Comparison of ENCODE assay signal across 1 cellular context in the genomic region with DNA sequence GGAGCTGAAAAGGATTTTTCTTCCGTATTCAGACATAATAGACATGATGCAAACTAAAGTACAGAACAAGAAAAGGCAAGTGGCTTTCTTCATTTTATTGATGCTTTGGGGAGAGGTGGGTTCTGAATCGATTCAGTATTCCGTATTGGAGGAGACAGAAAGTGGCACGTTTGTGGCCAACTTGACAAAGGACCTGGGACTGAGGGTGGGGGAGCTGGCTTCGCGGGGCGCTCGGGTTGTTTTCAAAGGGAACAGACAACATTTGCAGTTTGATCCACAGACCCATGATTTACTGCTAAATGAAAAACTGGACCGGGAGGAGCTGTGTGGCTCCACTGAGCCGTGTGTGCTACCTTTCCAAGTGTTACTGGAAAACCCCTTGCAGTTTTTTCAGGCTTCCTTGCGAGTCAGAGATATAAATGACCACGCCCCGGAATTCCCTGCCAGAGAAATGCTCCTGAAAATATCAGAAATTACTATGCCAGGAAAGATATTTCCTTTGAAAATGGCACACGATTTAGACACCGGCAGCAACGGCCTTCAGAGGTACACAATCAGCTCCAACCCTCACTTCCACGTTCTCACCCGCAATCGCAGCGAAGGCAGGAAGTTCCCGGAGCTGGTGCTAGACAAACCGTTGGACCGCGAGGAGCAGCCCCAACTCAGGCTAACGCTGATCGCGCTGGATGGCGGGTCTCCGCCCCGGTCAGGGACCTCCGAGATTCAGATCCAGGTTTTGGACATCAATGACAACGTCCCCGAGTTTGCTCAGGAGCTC.
TF ChIP-seq lines count a peak whose summit lies in the region.

No MANE protein-coding gene starts in this region.

TF ChIP-seq in GM23338, 12 proteins besides CTCF, POLR2A, EP300 and RAD21 (continued from another document):
- TF ChIP-seq, protein P1, sequence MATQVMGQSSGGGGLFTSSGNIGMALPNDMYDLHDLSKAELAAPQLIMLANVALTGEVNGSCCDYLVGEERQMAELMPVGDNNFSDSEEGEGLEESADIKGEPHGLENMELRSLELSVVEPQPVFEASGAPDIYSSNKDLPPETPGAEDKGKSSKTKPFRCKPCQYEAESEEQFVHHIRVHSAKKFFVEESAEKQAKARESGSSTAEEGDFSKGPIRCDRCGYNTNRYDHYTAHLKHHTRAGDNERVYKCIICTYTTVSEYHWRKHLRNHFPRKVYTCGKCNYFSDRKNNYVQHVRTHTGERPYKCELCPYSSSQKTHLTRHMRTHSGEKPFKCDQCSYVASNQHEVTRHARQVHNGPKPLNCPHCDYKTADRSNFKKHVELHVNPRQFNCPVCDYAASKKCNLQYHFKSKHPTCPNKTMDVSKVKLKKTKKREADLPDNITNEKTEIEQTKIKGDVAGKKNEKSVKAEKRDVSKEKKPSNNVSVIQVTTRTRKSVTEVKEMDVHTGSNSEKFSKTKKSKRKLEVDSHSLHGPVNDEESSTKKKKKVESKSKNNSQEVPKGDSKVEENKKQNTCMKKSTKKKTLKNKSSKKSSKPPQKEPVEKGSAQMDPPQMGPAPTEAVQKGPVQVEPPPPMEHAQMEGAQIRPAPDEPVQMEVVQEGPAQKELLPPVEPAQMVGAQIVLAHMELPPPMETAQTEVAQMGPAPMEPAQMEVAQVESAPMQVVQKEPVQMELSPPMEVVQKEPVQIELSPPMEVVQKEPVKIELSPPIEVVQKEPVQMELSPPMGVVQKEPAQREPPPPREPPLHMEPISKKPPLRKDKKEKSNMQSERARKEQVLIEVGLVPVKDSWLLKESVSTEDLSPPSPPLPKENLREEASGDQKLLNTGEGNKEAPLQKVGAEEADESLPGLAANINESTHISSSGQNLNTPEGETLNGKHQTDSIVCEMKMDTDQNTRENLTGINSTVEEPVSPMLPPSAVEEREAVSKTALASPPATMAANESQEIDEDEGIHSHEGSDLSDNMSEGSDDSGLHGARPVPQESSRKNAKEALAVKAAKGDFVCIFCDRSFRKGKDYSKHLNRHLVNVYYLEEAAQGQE (IDR thresholded peaks at IDR 0.05; ENCODE audit: unreplicated experiment) = no peak
- TF ChIP-seq EZH2phosphoT487 (IDR thresholded peaks at IDR 0.05; ENCODE audit: unreplicated experiment) (no peak), ETS1 (IDR thresholded peaks at IDR 0.05) (no peak), POLR2AphosphoS5 (IDR thresholded peaks at IDR 0.05; ENCODE audit: low read depth) (no peak), EZH2 (IDR thresholded peaks at IDR 0.05; ENCODE audit: low read depth, unreplicated experiment) (no peak), JUNB (IDR thresholded peaks at IDR 0.05; ENCODE audit: unreplicated experiment) (no peak), ZNF114 (CRISPR knock-in tag; IDR thresholded peaks at IDR 0.05) (no peak), ZNF331 (CRISPR knock-in tag; IDR thresholded peaks at IDR 0.05; ENCODE audit: low read depth) (no peak)
- TF ChIP-seq, protein P2, sequence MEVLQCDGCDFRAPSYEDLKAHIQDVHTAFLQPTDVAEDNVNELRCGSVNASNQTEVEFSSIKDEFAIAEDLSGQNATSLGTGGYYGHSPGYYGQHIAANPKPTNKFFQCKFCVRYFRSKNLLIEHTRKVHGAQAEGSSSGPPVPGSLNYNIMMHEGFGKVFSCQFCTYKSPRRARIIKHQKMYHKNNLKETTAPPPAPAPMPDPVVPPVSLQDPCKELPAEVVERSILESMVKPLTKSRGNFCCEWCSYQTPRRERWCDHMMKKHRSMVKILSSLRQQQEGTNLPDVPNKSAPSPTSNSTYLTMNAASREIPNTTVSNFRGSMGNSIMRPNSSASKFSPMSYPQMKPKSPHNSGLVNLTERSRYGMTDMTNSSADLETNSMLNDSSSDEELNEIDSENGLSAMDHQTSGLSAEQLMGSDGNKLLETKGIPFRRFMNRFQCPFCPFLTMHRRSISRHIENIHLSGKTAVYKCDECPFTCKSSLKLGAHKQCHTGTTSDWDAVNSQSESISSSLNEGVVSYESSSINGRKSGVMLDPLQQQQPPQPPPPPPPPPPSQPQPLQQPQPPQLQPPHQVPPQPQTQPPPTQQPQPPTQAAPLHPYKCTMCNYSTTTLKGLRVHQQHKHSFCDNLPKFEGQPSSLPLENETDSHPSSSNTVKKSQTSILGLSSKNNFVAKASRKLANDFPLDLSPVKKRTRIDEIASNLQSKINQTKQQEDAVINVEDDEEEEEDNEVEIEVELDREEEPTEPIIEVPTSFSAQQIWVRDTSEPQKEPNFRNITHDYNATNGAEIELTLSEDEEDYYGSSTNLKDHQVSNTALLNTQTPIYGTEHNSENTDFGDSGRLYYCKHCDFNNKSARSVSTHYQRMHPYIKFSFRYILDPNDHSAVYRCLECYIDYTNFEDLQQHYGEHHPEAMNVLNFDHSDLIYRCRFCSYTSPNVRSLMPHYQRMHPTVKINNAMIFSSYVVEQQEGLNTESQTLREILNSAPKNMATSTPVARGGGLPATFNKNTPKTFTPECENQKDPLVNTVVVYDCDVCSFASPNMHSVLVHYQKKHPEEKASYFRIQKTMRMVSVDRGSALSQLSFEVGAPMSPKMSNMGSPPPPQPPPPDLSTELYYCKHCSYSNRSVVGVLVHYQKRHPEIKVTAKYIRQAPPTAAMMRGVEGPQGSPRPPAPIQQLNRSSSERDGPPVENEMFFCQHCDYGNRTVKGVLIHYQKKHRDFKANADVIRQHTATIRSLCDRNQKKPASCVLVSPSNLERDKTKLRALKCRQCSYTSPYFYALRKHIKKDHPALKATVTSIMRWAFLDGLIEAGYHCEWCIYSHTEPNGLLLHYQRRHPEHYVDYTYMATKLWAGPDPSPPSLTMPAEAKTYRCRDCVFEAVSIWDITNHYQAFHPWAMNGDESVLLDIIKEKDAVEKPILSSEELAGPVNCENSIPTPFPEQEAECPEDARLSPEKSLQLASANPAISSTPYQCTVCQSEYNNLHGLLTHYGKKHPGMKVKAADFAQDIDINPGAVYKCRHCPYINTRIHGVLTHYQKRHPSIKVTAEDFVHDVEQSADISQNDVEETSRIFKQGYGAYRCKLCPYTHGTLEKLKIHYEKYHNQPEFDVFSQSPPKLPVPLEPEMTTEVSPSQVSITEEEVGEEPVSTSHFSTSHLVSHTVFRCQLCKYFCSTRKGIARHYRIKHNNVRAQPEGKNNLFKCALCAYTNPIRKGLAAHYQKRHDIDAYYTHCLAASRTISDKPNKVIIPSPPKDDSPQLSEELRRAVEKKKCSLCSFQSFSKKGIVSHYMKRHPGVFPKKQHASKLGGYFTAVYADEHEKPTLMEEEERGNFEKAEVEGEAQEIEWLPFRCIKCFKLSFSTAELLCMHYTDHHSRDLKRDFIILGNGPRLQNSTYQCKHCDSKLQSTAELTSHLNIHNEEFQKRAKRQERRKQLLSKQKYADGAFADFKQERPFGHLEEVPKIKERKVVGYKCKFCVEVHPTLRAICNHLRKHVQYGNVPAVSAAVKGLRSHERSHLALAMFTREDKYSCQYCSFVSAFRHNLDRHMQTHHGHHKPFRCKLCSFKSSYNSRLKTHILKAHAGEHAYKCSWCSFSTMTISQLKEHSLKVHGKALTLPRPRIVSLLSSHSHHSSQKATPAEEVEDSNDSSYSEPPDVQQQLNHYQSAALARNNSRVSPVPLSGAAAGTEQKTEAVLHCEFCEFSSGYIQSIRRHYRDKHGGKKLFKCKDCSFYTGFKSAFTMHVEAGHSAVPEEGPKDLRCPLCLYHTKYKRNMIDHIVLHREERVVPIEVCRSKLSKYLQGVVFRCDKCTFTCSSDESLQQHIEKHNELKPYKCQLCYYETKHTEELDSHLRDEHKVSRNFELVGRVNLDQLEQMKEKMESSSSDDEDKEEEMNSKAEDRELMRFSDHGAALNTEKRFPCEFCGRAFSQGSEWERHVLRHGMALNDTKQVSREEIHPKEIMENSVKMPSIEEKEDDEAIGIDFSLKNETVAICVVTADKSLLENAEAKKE (CRISPR knock-in tag; IDR thresholded peaks at IDR 0.05) = no peak
